In genomic region chr2:64708834-64709233, GRCh38 we compare ENCODE assay signal across 21 cellular contexts. TPM values are rescaled to one million over a fixed set of nuclear protein-coding genes. Genes with fewer than 3 reads are reported as not detected.
DNase-seq lines count a peak whose midpoint lies in the region; ATAC-seq, FAIRE-seq and TF ChIP-seq lines count a peak whose summit lies in the region.
"Had no signal": no experiment of that assay in that cellular context is flagged by ENCODE, and none has a peak within 500 bp of the region (broad histone marks: within the 10 kb centered on the region; RNA-seq: fewer than 3 reads in every experiment).

No MANE protein-coding gene starts in this region.

- H2AFZ ChIP-seq in GM23248 (no peak overlapping the region), K562 (ENCODE audit: low read depth, low read length) (no peak overlapping the region)

- H3K27ac ChIP-seq in GM23248 (no peak overlapping the region), K562 (ENCODE audit: extremely low read depth, low read depth, low read length) (no peak overlapping the region), WERI-Rb-1 (no peak overlapping the region)
- H3K27ac ChIP-seq: 22Rv1, BLaER1, C4-2B had no signal

- H3K27ac Mint-ChIP-seq in activated CD4-positive, alpha-beta T cell treated with anti-CD3 and anti-CD28 coated beads, Interleukin-2, amount 10 ng/mL, durations not matched to agents 24 days and 14 days, result no peak overlapping the region
- H3K27ac Mint-ChIP-seq: B cell; CD4-positive, CD25-positive, alpha-beta regulatory T cell; CD8-positive, alpha-beta T cell had no signal

- DNase-seq in activated CD4-positive, alpha-beta T cell treated with anti-CD3 and anti-CD28 coated beads, Interleukin-2, amount 10 ng/mL, durations not matched to agents 24 days and 14 days, result peak; percentile 49
- DNase-seq in activated CD4-positive, alpha-beta T cell treated with anti-CD3 and anti-CD28 coated beads for 48 hours, result no peak
- DNase-seq in GM23248 (no peak), K562 (ENCODE audit: extremely low read depth in 1 of 4, low spot score in 3 of 4) (no peak), WERI-Rb-1 (no peak)
- DNase-seq: Caco-2; CD4-positive, CD25-positive, alpha-beta regulatory T cell; CD8-positive, alpha-beta T cell; DMS153; DND-41; GF-D8; H7; HCEC 1CT had no signal

- H3K4me3 ChIP-seq in GM23248 (no peak overlapping the region), K562 (no peak overlapping the region), WERI-Rb-1 (ENCODE audit: low read depth, low read length) (no peak overlapping the region)
- H3K4me3 ChIP-seq: BLaER1 had no signal

- TF ChIP-seq EP300 in K562 (IDR thresholded peaks at IDR 0.05; ENCODE audit: low read length), result no peak

- peaks cover 6% of the 10 kb centered on the region for H3K9me3 Mint-ChIP-seq in activated CD4-positive, alpha-beta T cell treated with anti-CD3 and anti-CD28 coated beads, Interleukin-2, amount 10 ng/mL, durations not matched to agents 24 days and 14 days

- ATAC-seq in K562 (no peak), HG02852 (IDR thresholded peaks at IDR 0.05; ENCODE audit: unreplicated experiment) (no peak)
- ATAC-seq: CD8-positive, alpha-beta T cell had no signal

- 67 to 70% methylated on average over 3 of the region's 3 CpGs for WGBS in GM23248 (ENCODE audit: low coverage in 1 of 2, low lambda C conversion rate in 2 of 2, missing lambda C conversion rate in 2 of 2), 2 experiments
- WGBS in K562 (ENCODE audit: insufficient coverage, low coverage, missing lambda C conversion rate), result 16% methylated on average over 3 of the region's 3 CpGs

- no peaks in the 10 kb centered on the region for H3F3A ChIP-seq in GM23248 (ENCODE audit: insufficient read depth)

- peaks cover 86% of the 10 kb centered on the region for H3K79me2 ChIP-seq in GM23248 (ENCODE audit: insufficient read depth)
- no peaks in the 10 kb centered on the region for H3K79me2 ChIP-seq in K562 (ENCODE audit: control insufficient read depth, insufficient read depth, low read length)

- no peak overlapping the region for H3K4me3 Mint-ChIP-seq in activated CD4-positive, alpha-beta T cell treated with anti-CD3 and anti-CD28 coated beads, Interleukin-2, amount 10 ng/mL, durations not matched to agents 24 days and 14 days
- H3K4me3 Mint-ChIP-seq: B cell; CD4-positive, CD25-positive, alpha-beta regulatory T cell; CD8-positive, alpha-beta T cell had no signal

- POLR2A ChIA-PET in K562 (lab: Yijun Ruan, JAX), result no interaction called here

- no peaks in the 10 kb centered on the region for H3K4me1 ChIP-seq in GM23248 (ENCODE audit: insufficient read depth)
- H3K4me1 ChIP-seq in K562 (replicated peaks in 1 of 2; ENCODE audit: control insufficient read depth in 2 of 2, insufficient read depth in 2 of 2, low read length in 2 of 2), result peaks cover 0 to 4% of the 10 kb centered on the region in 2 experiments; a peak in 1 of 5 replicates

- peaks cover 18% of the 10 kb centered on the region for H3K4me1 Mint-ChIP-seq in activated CD4-positive, alpha-beta T cell treated with anti-CD3 and anti-CD28 coated beads, Interleukin-2, amount 10 ng/mL, durations not matched to agents 24 days and 14 days

- intact Hi-C loops in activated CD4-positive, alpha-beta T cell treated with anti-CD3 and anti-CD28 coated beads, Interleukin-2, amount 10 ng/mL, durations not matched to agents 24 days and 14 days (cut with micrococcal nuclease), result no loop called here
- intact Hi-C loops in K562 (cut with micrococcal nuclease), result no loop called here

- no peak for FAIRE-seq in K562 (lab: Jason Lieb, UNC)
- FAIRE-seq: A204.1, GM12892, H1 had no signal

- no peaks in the 10 kb centered on the region for H3K9me2 ChIP-seq in GM23248 (ENCODE audit: insufficient read depth)

- H3K36me3 ChIP-seq in GM23248 (ENCODE audit: low read depth) (no peaks in the 10 kb centered on the region), K562 (ENCODE audit: control insufficient read depth, insufficient read depth, low read length) (no peaks in the 10 kb centered on the region), WERI-Rb-1 (no peaks in the 10 kb centered on the region)
- H3K36me3 ChIP-seq: BLaER1 had no signal

- H3K9ac ChIP-seq in GM23248, result no peak overlapping the region
- H3K9ac ChIP-seq in K562 (ENCODE audit: insufficient read depth in 1 of 2, low read depth in 2 of 2, low read length in 2 of 2), result no peak overlapping the region
- H3K9ac ChIP-seq: BLaER1 had no signal

- peaks cover 9% of the 10 kb centered on the region for H3K36me3 Mint-ChIP-seq in activated CD4-positive, alpha-beta T cell treated with anti-CD3 and anti-CD28 coated beads, Interleukin-2, amount 10 ng/mL, durations not matched to agents 24 days and 14 days (ENCODE audit: low read depth)
- H3K36me3 Mint-ChIP-seq: CD4-positive, CD25-positive, alpha-beta regulatory T cell; CD8-positive, alpha-beta T cell had no signal

- CTCF ChIA-PET in K562 (lab: Yijun Ruan, JAX; ENCODE audit: low intra/inter-chr PET ratio), result no interaction called here

- no peaks in the 10 kb centered on the region for H3K9me1 ChIP-seq in K562 (ENCODE audit: control insufficient read depth, insufficient read depth, low read length)

- no peaks in the 10 kb centered on the region for H3K27me3 ChIP-seq in GM23248 (replicated peaks; ENCODE audit: insufficient read depth)
- H3K27me3 ChIP-seq in K562 (ENCODE audit: control insufficient read depth in 2 of 2, insufficient read depth in 2 of 2, low read length in 2 of 2), result no peaks in the 10 kb centered on the region
- no peaks in the 10 kb centered on the region for H3K27me3 ChIP-seq in WERI-Rb-1 (ENCODE audit: insufficient read depth, low read depth, severe bottlenecking)
- H3K27me3 ChIP-seq: BLaER1 had no signal

- no peak for TF ChIP-seq RAD21 in K562 (CRISPR knock-in tag; conservative IDR thresholded peaks at IDR 0.05 in 1 of 2, IDR thresholded peaks at IDR 0.05 in 1 of 2)

- H3K4me2 ChIP-seq in GM23248 (ENCODE audit: unreplicated experiment), result peak overlapping the region; percentile 1
- H3K4me2 ChIP-seq in K562 (ENCODE audit: insufficient read depth, low read length), result no peak overlapping the region
- H3K4me2 ChIP-seq: BLaER1 had no signal

- no peaks in the 10 kb centered on the region for H4K20me1 ChIP-seq in GM23248 (ENCODE audit: insufficient read depth)
- H4K20me1 ChIP-seq in K562 (replicated peaks; ENCODE audit: control insufficient read depth, insufficient read depth, low read length), result no peaks in the 10 kb centered on the region
- H4K20me1 ChIP-seq: BLaER1 had no signal

- in situ Hi-C loops in GM23248 (cut with MboI) (no loop called here), K562 (cut with MboI) (no loop called here)

- TF ChIP-seq POLR2A in K562 (conservative IDR thresholded peaks at IDR 0.05), result no peak

- TF ChIP-seq CTCF in K562 (IDR thresholded peaks at IDR 0.05 in 2 of 3, conservative IDR thresholded peaks at IDR 0.05 in 1 of 3; ENCODE audit: insufficient read depth in 2 of 3, low read depth in 1 of 3, low read length in 3 of 3) (no peak), WERI-Rb-1 (IDR thresholded peaks at IDR 0.05; ENCODE audit: low read depth, low read length) (no peak)

- BruUV-seq in K562 (replicated peaks; lab: Mats Ljungman, UMichigan), result no TSS peak

- no peaks in the 10 kb centered on the region for H3K9me3 ChIP-seq in GM23248 (ENCODE audit: low read depth)
- no peaks in the 10 kb centered on the region for H3K9me3 ChIP-seq in K562 (replicated peaks; ENCODE audit: control insufficient read depth, insufficient read depth, low read depth, low read length)
- no peaks in the 10 kb centered on the region for H3K9me3 ChIP-seq in WERI-Rb-1 (ENCODE audit: severe bottlenecking)
- H3K9me3 ChIP-seq: BLaER1, Caco-2 had no signal

- no peaks in the 10 kb centered on the region for H3K27me3 Mint-ChIP-seq in activated CD4-positive, alpha-beta T cell treated with anti-CD3 and anti-CD28 coated beads, Interleukin-2, amount 10 ng/mL, durations not matched to agents 24 days and 14 days
- H3K27me3 Mint-ChIP-seq: B cell; CD4-positive, CD25-positive, alpha-beta regulatory T cell had no signal

TF ChIP-seq in K562, 482 proteins besides CTCF, POLR2A, EP300 and RAD21 (continues in another document):
- TF ChIP-seq MEIS2 (IDR thresholded peaks at IDR 0.05; ENCODE audit: partially characterized antibody), result peak; percentile 59

RNA-seq across cellular contexts. Expression of gene SERTAD2, which starts 55.1 kb away (rescaled TPM):
- total RNA-seq in activated CD4-positive, alpha-beta T cell treated with anti-CD3 and anti-CD28 coated beads, Interleukin-2, amount 10 ng/mL, durations not matched to agents 24 days and 14 days, result 24.6 and 26.7 TPM in 2 replicates
- total RNA-seq in GM23248 (2014; rRNA removed; shearing (Covaris generic)), result 18.5 and 21.0 TPM in 2 replicates
- polyA plus RNA-seq in GM23248 (2016; fragmentation: Nextera tagmentation; extraction: Ambion mirVana) (26.8 and 30.0 TPM in 2 replicates), K562 (2011; rRNA removed) (5.9 and 6.6 TPM in 2 replicates), K562 (2014; fragmentation: Illumina TruSeq; extraction: Trizol) (9.4 and 12.5 TPM in 2 replicates), K562 (2014; fragmentation: Nextera tagmentation; extraction: Ambion mirVana) (1 to 10 TPM; 3.0 to 3.4 TPM), K562 (2014; rRNA removed) (6.3 and 7.5 TPM in 2 replicates)
- 9.0 and 18.6 TPM in 2 replicates for total RNA-seq in K562 (2011; cell fraction: chromatin; rRNA removed; ENCODE audit: low replicate concordance)
- 8.2 and 9.5 TPM in 2 replicates for total RNA-seq in K562 (2011; cell fraction: nucleolus; rRNA removed)
- total RNA-seq in K562 (2011; cell fraction: nucleoplasm; rRNA removed), result 17.8 and 37.0 TPM in 2 replicates
- total RNA-seq in K562 (2014; rRNA removed) (5.3 and 5.9 TPM in 2 replicates), K562 (2014; rRNA removed; fragmentation: Illumina TruSeq; extraction: Trizol) (5.7 and 6.1 TPM in 2 replicates), K562 (2015; rRNA removed; fragmentation: Illumina TruSeq; extraction: Trizol) (6.5 and 7.1 TPM in 2 replicates), K562 (2021) (11.3 and 11.6 TPM in 2 replicates)
- polyA plus RNA-seq in K562 (2011; cell fraction: cytosol; rRNA removed), result 6.1 and 8.2 TPM in 2 replicates
- polyA plus RNA-seq in K562 (2011; cell fraction: nucleus; rRNA removed), result 5.4 and 7.0 TPM in 2 replicates
- polyA plus RNA-seq in K562 (2012), result 10.7 and 11.1 TPM in 2 replicates
- polyA minus RNA-seq in K562 (2011; rRNA and poly(A)+ RNA removed), result 11.4 and 12.5 TPM in 2 replicates
- 5.9 and 8.6 TPM in 2 replicates for polyA minus RNA-seq in K562 (2011; cell fraction: cytosol; rRNA and poly(A)+ RNA removed)
- 7.7 and 10.0 TPM in 2 replicates for polyA minus RNA-seq in K562 (2011; cell fraction: nucleus; rRNA and poly(A)+ RNA removed)
